In genomic region chr14:51953996-51954395, GRCh38 we compare ENCODE assay signal across 34 cellular contexts. TPM values are rescaled to one million over a fixed set of nuclear protein-coding genes. Genes with fewer than 3 reads are reported as not detected.
DNase-seq lines count a peak whose midpoint lies in the region; ATAC-seq and TF ChIP-seq lines count a peak whose summit lies in the region.
"Had no signal": no experiment of that assay in that cellular context is flagged by ENCODE, and none has a peak within 500 bp of the region (broad histone marks: within the 10 kb centered on the region; RNA-seq: fewer than 3 reads in every experiment).

No MANE protein-coding gene starts in this region.

- peaks cover 5% of the 10 kb centered on the region for H3K4me1 Mint-ChIP-seq in activated CD4-positive, alpha-beta T cell treated with anti-CD3 and anti-CD28 coated beads for 36 hours
- H3K4me1 Mint-ChIP-seq in brain: peaks cover 18% of the 10 kb centered on the region
- H3K4me1 Mint-ChIP-seq in neural progenitor cell: peaks cover 9% of the 10 kb centered on the region
- H3K4me1 Mint-ChIP-seq: nephron had no signal

- in situ Hi-C loops in GM13976 (cut with MboI; ENCODE audit: low sequenced_read_pairs, unreplicated experiment): no loop called here

- no peaks in the 10 kb centered on the region for H3K36me3 ChIP-seq in neural progenitor cell
- H3K36me3 ChIP-seq: ovary, thyroid gland, vagina had no signal

- H3K27ac Mint-ChIP-seq in activated CD4-positive, alpha-beta T cell treated with anti-CD3 and anti-CD28 coated beads for 36 hours: peak overlapping the region; percentile 30
- H3K27ac Mint-ChIP-seq in brain: peak overlapping the region in 4 of 5 experiments; percentile 3 to 80 (median 22)
- H3K27ac Mint-ChIP-seq in neural progenitor cell: no peak overlapping the region
- H3K27ac Mint-ChIP-seq: activated naive CD4-positive, alpha-beta T cell treated with anti-CD3 and anti-CD28 coated beads for 36 hours; nephron; T-helper 1 cell treated with Interleukin-12 subunit alpha and Interleukin-12 subunit beta and Interleukin-4 antibody, amounts not matched to agents 30 μg/mL and 1 μg/mL, for 36 hours had no signal

- H3K4me3 Mint-ChIP-seq in activated CD4-positive, alpha-beta T cell treated with anti-CD3 and anti-CD28 coated beads for 36 hours: no peak overlapping the region
- no peak overlapping the region for H3K4me3 Mint-ChIP-seq in brain
- no peak overlapping the region for H3K4me3 Mint-ChIP-seq in neural progenitor cell
- H3K4me3 Mint-ChIP-seq: activated naive CD4-positive, alpha-beta T cell treated with anti-CD3 and anti-CD28 coated beads for 36 hours; nephron; T-helper 1 cell treated with Interleukin-12 subunit alpha and Interleukin-12 subunit beta and Interleukin-4 antibody, amounts not matched to agents 30 μg/mL and 1 μg/mL, for 36 hours had no signal

- no peak overlapping the region for H2AFZ ChIP-seq in neural progenitor cell (replicated peaks)

- H3F3A ChIP-seq in neural progenitor cell (ENCODE audit: low read depth): peaks cover 5% of the 10 kb centered on the region

- H3K9ac ChIP-seq in neural progenitor cell: no peak overlapping the region

- H4K20me1 ChIP-seq in neural progenitor cell (ENCODE audit: low read depth): no peaks in the 10 kb centered on the region

- H3K27me3 ChIP-seq in neural progenitor cell: no peaks in the 10 kb centered on the region
- H3K27me3 ChIP-seq: ovary, stomach, thyroid gland, vagina had no signal

- POLR2A ChIA-PET in activated CD4-positive, alpha-beta T cell treated with anti-CD3 and anti-CD28 coated beads for 36 hours (lab: Charles Lee): no interaction called here

- H3K36me3 Mint-ChIP-seq in activated CD4-positive, alpha-beta T cell treated with anti-CD3 and anti-CD28 coated beads for 36 hours (ENCODE audit: low read depth): peaks cover 79% of the 10 kb centered on the region
- H3K36me3 Mint-ChIP-seq in brain: peaks cover 96% of the 10 kb centered on the region
- H3K36me3 Mint-ChIP-seq in neural progenitor cell: peaks cover 53% of the 10 kb centered on the region

- no peak for DNase-seq in activated CD4-positive, alpha-beta T cell treated with anti-CD3 and anti-CD28 coated beads for 36 hours
- DNase-seq in activated CD4-positive, alpha-beta T cell treated with anti-CD3 and anti-CD28 coated beads for 48 hours: no peak
- DNase-seq in NCI-H1417 treated with DMSO at 0.1 percent for 48 hours (lab: John Stamatoyannopoulos, UW): peak; percentile 89
- DNase-seq in neural progenitor cell (ENCODE audit: low spot score): no peak
- DNase-seq in cerebellar cortex (ENCODE audit: low spot score): no peak
- no peak for DNase-seq in GM13976 (ENCODE audit: low spot score)
- no peak for DNase-seq in stimulated activated CD4-positive, alpha-beta T cell treated with anti-CD3 and anti-CD28 coated beads, Interleukin-12 subunit alpha, Interleukin-12 subunit beta, amount 100 ng/mL, for 4 hours
- DNase-seq: activated naive CD4-positive, alpha-beta T cell treated with anti-CD3 and anti-CD28 coated beads for 36 hours; activated T-cell treated with anti-CD3 and anti-CD28 coated beads, Interleukin-2, amount 50 U/mL, for 1 hour; Calu3; DMS79 treated with DMSO at 0.1 percent for 48 hours; effector memory CD4-positive, alpha-beta T cell; GF-D8; head of caudate nucleus; kidney; midbrain; NCI-H1092 treated with DMSO at 0.1 percent for 48 hours; NCI-H2171 treated with DMSO at 0.1 percent for 48 hours; NCI-H526 treated with DMSO at 0.1 percent for 48 hours; ovary; retina; small intestine; stimulated activated CD4-positive, alpha-beta T cell treated with anti-CD3 and anti-CD28 coated beads, Interleukin-1b, Interleukin-23, amount 100 ng/mL, for 48 hours; stimulated activated CD8-positive, alpha-beta memory T cell treated with anti-CD3 and anti-CD28 coated beads, Interleukin-4, amount 100 ng/mL, for 48 hours; stomach; thyroid gland had no signal

- H3K9me3 Mint-ChIP-seq in activated CD4-positive, alpha-beta T cell treated with anti-CD3 and anti-CD28 coated beads for 36 hours (ENCODE audit: low read depth): peaks cover 17% of the 10 kb centered on the region
- peaks cover 15 to 23% (median 21%) of the 10 kb centered on the region in 5 experiments for H3K9me3 Mint-ChIP-seq in brain
- peaks cover 18% of the 10 kb centered on the region for H3K9me3 Mint-ChIP-seq in neural progenitor cell

- TF ChIP-seq CTCF in brain (conservative IDR thresholded peaks at IDR 0.05) (no peak), neural progenitor cell (IDR thresholded peaks at IDR 0.05) (no peak), GM13976 (IDR thresholded peaks at IDR 0.05; ENCODE audit: borderline replicate concordance, control extremely low read depth, extremely low read depth, insufficient read depth, missing control alignments) (no peak)

- no peak for ATAC-seq in activated CD4-positive, alpha-beta T cell treated with anti-CD3 and anti-CD28 coated beads for 36 hours
- ATAC-seq: A549; activated CD4-positive, CD25-positive, alpha-beta regulatory T cell treated with anti-CD3 and anti-CD28 coated beads, Interleukin-2, amount 50 U/mL, for 24 hours had no signal

- CTCF ChIA-PET in activated CD4-positive, alpha-beta T cell treated with anti-CD3 and anti-CD28 coated beads for 36 hours (lab: Charles Lee): interaction anchor here (0.7 to 3.4 kb wide), 2 partner anchors 24 to 669 kb away, joined by 3 to 18 read pairs; no protein-coding TSS in a partner anchor

- no peaks in the 10 kb centered on the region for H3K9me3 ChIP-seq in neural progenitor cell (ENCODE audit: low read depth)
- H3K9me3 ChIP-seq: ovary, thyroid gland, vagina had no signal

- peak overlapping the region; percentile 29 for H3K27ac ChIP-seq in neural progenitor cell
- H3K27ac ChIP-seq: A549, coronary artery, ovary, RWPE1, stomach, thyroid gland, vagina had no signal

- intact Hi-C loops in activated CD4-positive, alpha-beta T cell treated with anti-CD3 and anti-CD28 coated beads for 36 hours (cut with DNase I, micrococcal nuclease): no loop called here

- H3K4me1 ChIP-seq in neural progenitor cell: peaks cover 12% of the 10 kb centered on the region
- H3K4me1 ChIP-seq: A549, thyroid gland, vagina had no signal

- H3K4me2 ChIP-seq in neural progenitor cell: peak overlapping the region; percentile 31
- H3K4me2 ChIP-seq: A549 had no signal

- H3K27me3 Mint-ChIP-seq in activated CD4-positive, alpha-beta T cell treated with anti-CD3 and anti-CD28 coated beads for 36 hours: no peaks in the 10 kb centered on the region
- H3K27me3 Mint-ChIP-seq in brain: no peaks in the 10 kb centered on the region
- no peaks in the 10 kb centered on the region for H3K27me3 Mint-ChIP-seq in neural progenitor cell (ENCODE audit: insufficient read depth, low read depth)

- H3K4me3 ChIP-seq in neural progenitor cell: no peak overlapping the region
- H3K4me3 ChIP-seq: A549, coronary artery, ovary, stomach, thyroid gland, vagina had no signal

- no peaks in the 10 kb centered on the region for H3K79me2 ChIP-seq in neural progenitor cell (ENCODE audit: low read depth)

RNA-seq across cellular contexts. Expression of gene RTRAF, which starts 35.4 kb away (rescaled TPM):
- total RNA-seq in activated CD4-positive, alpha-beta T cell treated with anti-CD3 and anti-CD28 coated beads for 36 hours: 100 to 1,000 TPM; 232 to 254 TPM
- polyA plus RNA-seq in brain (ENCODE audit: insufficient read depth, low read depth, low replicate concordance): 178 TPM
- total RNA-seq in neural progenitor cell (ENCODE audit: low replicate concordance): 149 and 414 TPM in 2 replicates
